In genomic region chr16:23694707-23695373, GRCh38 we compare ENCODE assay signal across 10 cellular contexts. TPM values are rescaled to one million over a fixed set of nuclear protein-coding genes. Genes with fewer than 3 reads are reported as not detected.
A peak's percentile ranks its signal among the peaks of the same experiment; 100 is the strongest.
DNase-seq lines count a peak whose midpoint lies in the region; ATAC-seq, FAIRE-seq and TF ChIP-seq lines count a peak whose summit lies in the region.
"Had no signal": no experiment of that assay in that cellular context is flagged by ENCODE, and none has a peak within 500 bp of the region (broad histone marks: within the 10 kb centered on the region; RNA-seq: fewer than 3 reads in every experiment).

No MANE protein-coding gene starts in this region.

- no peaks in the 10 kb centered on the region for H3K27me3 ChIP-seq in thymus (ENCODE audit: control insufficient read depth, insufficient read depth)

- peaks cover 2% of the 10 kb centered on the region for H3K36me3 Mint-ChIP-seq in activated naive CD4-positive, alpha-beta T cell treated with anti-CD3 and anti-CD28 coated beads, Interleukin-2, amount 50 U/mL, for 24 hours
- peaks cover 10% of the 10 kb centered on the region for H3K36me3 Mint-ChIP-seq in activated naive CD4-positive, alpha-beta T cell treated with anti-CD3 and anti-CD28 coated beads, Interleukin-2, amount 10 ng/mL, durations not matched to agents 7 days and 5 days

- no peak for ATAC-seq in GM19328 (IDR thresholded peaks at IDR 0.05; ENCODE audit: unreplicated experiment)

- DNase-seq in activated naive CD4-positive, alpha-beta T cell treated with anti-CD3 and anti-CD28 coated beads, Interleukin-2, amount 10 ng/mL, durations not matched to agents 7 days and 5 days = no peak
- DNase-seq in cardiac fibroblast (ENCODE audit: low read depth in 2 of 2) (peak; percentile 33 to 40), islet precursor cell (peak; percentile 89), frontal cortex (ENCODE audit: low spot score in 2 of 2) (no peak)
- DNase-seq in activated CD4-positive, CD25-positive, alpha-beta regulatory T cell (lab: John Stamatoyannopoulos, UW) = no peak

- 22% methylated on average over 31 of the region's 31 CpGs for WGBS in thymus

- H3K9me3 ChIP-seq in thymus (ENCODE audit: control insufficient read depth) = no peaks in the 10 kb centered on the region

- peaks cover 3% of the 10 kb centered on the region for H3K4me1 ChIP-seq in thymus (ENCODE audit: control insufficient read depth, insufficient read depth, low read length)

- no peaks in the 10 kb centered on the region for H3K9me3 Mint-ChIP-seq in activated naive CD4-positive, alpha-beta T cell treated with anti-CD3 and anti-CD28 coated beads, Interleukin-2, amount 50 U/mL, for 24 hours
- H3K9me3 Mint-ChIP-seq in activated naive CD4-positive, alpha-beta T cell treated with anti-CD3 and anti-CD28 coated beads, Interleukin-2, amount 10 ng/mL, durations not matched to agents 7 days and 5 days = no peaks in the 10 kb centered on the region

- H3K4me3 Mint-ChIP-seq in activated naive CD4-positive, alpha-beta T cell treated with anti-CD3 and anti-CD28 coated beads, Interleukin-2, amount 50 U/mL, for 24 hours = peak overlapping the region; percentile 44
- no peak overlapping the region for H3K4me3 Mint-ChIP-seq in activated naive CD4-positive, alpha-beta T cell treated with anti-CD3 and anti-CD28 coated beads, Interleukin-2, amount 10 ng/mL, durations not matched to agents 7 days and 5 days

- CTCF ChIA-PET in activated naive CD4-positive, alpha-beta T cell treated with anti-CD3 and anti-CD28 coated beads, Interleukin-2, amount 10 ng/mL, durations not matched to agents 7 days and 5 days (lab: Charles Lee) = no interaction called here

- H3K4me1 Mint-ChIP-seq in activated naive CD4-positive, alpha-beta T cell treated with anti-CD3 and anti-CD28 coated beads, Interleukin-2, amount 50 U/mL, for 24 hours = no peaks in the 10 kb centered on the region
- peaks cover 21% of the 10 kb centered on the region for H3K4me1 Mint-ChIP-seq in activated naive CD4-positive, alpha-beta T cell treated with anti-CD3 and anti-CD28 coated beads, Interleukin-2, amount 10 ng/mL, durations not matched to agents 7 days and 5 days

- FAIRE-seq in frontal cortex (lab: Jason Lieb, UNC) = no peak
- FAIRE-seq: endometrium had no signal

- no peaks in the 10 kb centered on the region for H3K27me3 Mint-ChIP-seq in activated naive CD4-positive, alpha-beta T cell treated with anti-CD3 and anti-CD28 coated beads, Interleukin-2, amount 50 U/mL, for 24 hours
- H3K27me3 Mint-ChIP-seq in activated naive CD4-positive, alpha-beta T cell treated with anti-CD3 and anti-CD28 coated beads, Interleukin-2, amount 10 ng/mL, durations not matched to agents 7 days and 5 days = peaks cover 10% of the 10 kb centered on the region

- no peak for TF ChIP-seq CTCF in cardiac fibroblast (IDR thresholded peaks at IDR 0.05; ENCODE audit: low read depth, low read length)

- H3K36me3 ChIP-seq in thymus (ENCODE audit: control insufficient read depth, insufficient read depth) = peaks cover 18% of the 10 kb centered on the region

- no peak overlapping the region for H3K27ac ChIP-seq in thymus (ENCODE audit: low read depth)
- H3K27ac ChIP-seq: C4-2B had no signal

- H3K4me3 ChIP-seq in cardiac fibroblast (replicated peaks in 1 of 2; ENCODE audit: low read depth in 2 of 2, low read length in 2 of 2) (no peak overlapping the region), thymus (ENCODE audit: low read length) (peak overlapping the region; percentile 32)

- no peak overlapping the region for H3K27ac Mint-ChIP-seq in activated naive CD4-positive, alpha-beta T cell treated with anti-CD3 and anti-CD28 coated beads, Interleukin-2, amount 50 U/mL, for 24 hours
- H3K27ac Mint-ChIP-seq in activated naive CD4-positive, alpha-beta T cell treated with anti-CD3 and anti-CD28 coated beads, Interleukin-2, amount 10 ng/mL, durations not matched to agents 7 days and 5 days = no peak overlapping the region

RNA-seq across cellular contexts. Expression of gene PLK1, which starts 16.2 kb away (rescaled TPM):
- polyA plus RNA-seq in thymus = 6.9 TPM
- 1.6 TPM for total RNA-seq in frontal cortex

RNA-seq across cellular contexts. Expression of gene ERN2, which starts 18.2 kb away (rescaled TPM):
- polyA plus RNA-seq in thymus = 0.27 TPM
- not detected for total RNA-seq in frontal cortex

RNA-seq across cellular contexts. Expression of gene DCTN5, which starts 53.6 kb away (rescaled TPM):
- 15.8 TPM for polyA plus RNA-seq in thymus
- 75.0 TPM for total RNA-seq in frontal cortex

RNA-seq across cellular contexts. Expression of gene PALB2, which starts 53.7 kb away (rescaled TPM):
- 14.3 TPM for polyA plus RNA-seq in thymus
- total RNA-seq in frontal cortex = 21.6 TPM

RNA-seq across cellular contexts. Expression of gene CHP2, which starts 60.0 kb away (rescaled TPM):
- polyA plus RNA-seq in thymus = 2.9 TPM
- total RNA-seq in frontal cortex = 1.2 TPM

Comparison
In these comparisons a context has a peak if more than half of its experiments do, and no peak if none do; other contexts are left out.
1. DNase-seq: peak in cardiac fibroblast (2 of 2) and islet precursor cell (single experiment); none in activated naive CD4-positive, alpha-beta T cell treated with anti-CD3 and anti-CD28 coated beads, Interleukin-2, amount 10 ng/mL, durations not matched to agents 7 days and 5 days (single experiment), activated CD4-positive, CD25-positive, alpha-beta regulatory T cell (0 of 4) and frontal cortex (0 of 2).